Comparison of ENCODE assay signal across 1 cellular context in the genomic region with DNA sequence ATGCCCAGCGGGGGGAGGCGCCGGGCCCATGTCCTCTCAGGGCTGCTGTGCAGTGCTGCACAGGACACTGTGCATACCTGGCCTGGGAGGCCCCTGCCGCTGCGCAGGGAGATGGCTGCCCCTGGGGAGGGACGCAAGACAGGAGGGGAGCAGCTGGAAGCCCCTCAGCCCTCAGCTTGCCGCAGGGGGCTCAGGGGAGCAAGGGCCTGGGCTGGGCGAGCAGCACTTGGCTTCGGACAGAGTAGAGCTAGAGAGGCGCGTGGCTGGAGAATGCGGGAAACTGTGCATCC.
TF ChIP-seq lines count a peak whose summit lies in the region.

No MANE protein-coding gene starts in this region.

TF ChIP-seq in GM12878, 131 proteins besides CTCF, POLR2A, EP300 and RAD21:
- TF ChIP-seq EED (IDR thresholded peaks at IDR 0.05; ENCODE audit: low read depth), result no peak
- TF ChIP-seq, protein P1, sequence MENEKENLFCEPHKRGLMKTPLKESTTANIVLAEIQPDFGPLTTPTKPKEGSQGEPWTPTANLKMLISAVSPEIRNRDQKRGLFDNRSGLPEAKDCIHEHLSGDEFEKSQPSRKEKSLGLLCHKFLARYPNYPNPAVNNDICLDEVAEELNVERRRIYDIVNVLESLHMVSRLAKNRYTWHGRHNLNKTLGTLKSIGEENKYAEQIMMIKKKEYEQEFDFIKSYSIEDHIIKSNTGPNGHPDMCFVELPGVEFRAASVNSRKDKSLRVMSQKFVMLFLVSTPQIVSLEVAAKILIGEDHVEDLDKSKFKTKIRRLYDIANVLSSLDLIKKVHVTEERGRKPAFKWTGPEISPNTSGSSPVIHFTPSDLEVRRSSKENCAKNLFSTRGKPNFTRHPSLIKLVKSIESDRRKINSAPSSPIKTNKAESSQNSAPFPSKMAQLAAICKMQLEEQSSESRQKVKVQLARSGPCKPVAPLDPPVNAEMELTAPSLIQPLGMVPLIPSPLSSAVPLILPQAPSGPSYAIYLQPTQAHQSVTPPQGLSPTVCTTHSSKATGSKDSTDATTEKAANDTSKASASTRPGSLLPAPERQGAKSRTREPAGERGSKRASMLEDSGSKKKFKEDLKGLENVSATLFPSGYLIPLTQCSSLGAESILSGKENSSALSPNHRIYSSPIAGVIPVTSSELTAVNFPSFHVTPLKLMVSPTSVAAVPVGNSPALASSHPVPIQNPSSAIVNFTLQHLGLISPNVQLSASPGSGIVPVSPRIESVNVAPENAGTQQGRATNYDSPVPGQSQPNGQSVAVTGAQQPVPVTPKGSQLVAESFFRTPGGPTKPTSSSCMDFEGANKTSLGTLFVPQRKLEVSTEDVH (IDR thresholded peaks at IDR 0.05; ENCODE audit: low read depth, partially characterized antibody), result no peak
- no peak for TF ChIP-seq KLF5 (IDR thresholded peaks at IDR 0.05; ENCODE audit: partially characterized antibody)
- TF ChIP-seq, protein P2, sequence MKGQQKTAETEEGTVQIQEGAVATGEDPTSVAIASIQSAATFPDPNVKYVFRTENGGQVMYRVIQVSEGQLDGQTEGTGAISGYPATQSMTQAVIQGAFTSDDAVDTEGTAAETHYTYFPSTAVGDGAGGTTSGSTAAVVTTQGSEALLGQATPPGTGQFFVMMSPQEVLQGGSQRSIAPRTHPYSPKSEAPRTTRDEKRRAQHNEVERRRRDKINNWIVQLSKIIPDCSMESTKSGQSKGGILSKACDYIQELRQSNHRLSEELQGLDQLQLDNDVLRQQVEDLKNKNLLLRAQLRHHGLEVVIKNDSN (IDR thresholded peaks at IDR 0.05; ENCODE audit: borderline replicate concordance, extremely low read length, insufficient read depth, low read depth, low read length), result no peak
- no peak for TF ChIP-seq STAT3 (IDR thresholded peaks at IDR 0.05; ENCODE audit: low read depth, low read length)
- TF ChIP-seq BCL11A (IDR thresholded peaks at IDR 0.05; ENCODE audit: low read depth, low read length), result no peak
- no peak for TF ChIP-seq CHD1 (IDR thresholded peaks at IDR 0.05; ENCODE audit: low read depth, low read length)
- TF ChIP-seq, protein P3, sequence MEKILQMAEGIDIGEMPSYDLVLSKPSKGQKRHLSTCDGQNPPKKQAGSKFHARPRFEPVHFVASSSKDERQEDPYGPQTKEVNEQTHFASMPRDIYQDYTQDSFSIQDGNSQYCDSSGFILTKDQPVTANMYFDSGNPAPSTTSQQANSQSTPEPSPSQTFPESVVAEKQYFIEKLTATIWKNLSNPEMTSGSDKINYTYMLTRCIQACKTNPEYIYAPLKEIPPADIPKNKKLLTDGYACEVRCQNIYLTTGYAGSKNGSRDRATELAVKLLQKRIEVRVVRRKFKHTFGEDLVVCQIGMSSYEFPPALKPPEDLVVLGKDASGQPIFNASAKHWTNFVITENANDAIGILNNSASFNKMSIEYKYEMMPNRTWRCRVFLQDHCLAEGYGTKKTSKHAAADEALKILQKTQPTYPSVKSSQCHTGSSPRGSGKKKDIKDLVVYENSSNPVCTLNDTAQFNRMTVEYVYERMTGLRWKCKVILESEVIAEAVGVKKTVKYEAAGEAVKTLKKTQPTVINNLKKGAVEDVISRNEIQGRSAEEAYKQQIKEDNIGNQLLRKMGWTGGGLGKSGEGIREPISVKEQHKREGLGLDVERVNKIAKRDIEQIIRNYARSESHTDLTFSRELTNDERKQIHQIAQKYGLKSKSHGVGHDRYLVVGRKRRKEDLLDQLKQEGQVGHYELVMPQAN (conservative IDR thresholded peaks at IDR 0.05), result no peak
- TF ChIP-seq, protein P4, sequence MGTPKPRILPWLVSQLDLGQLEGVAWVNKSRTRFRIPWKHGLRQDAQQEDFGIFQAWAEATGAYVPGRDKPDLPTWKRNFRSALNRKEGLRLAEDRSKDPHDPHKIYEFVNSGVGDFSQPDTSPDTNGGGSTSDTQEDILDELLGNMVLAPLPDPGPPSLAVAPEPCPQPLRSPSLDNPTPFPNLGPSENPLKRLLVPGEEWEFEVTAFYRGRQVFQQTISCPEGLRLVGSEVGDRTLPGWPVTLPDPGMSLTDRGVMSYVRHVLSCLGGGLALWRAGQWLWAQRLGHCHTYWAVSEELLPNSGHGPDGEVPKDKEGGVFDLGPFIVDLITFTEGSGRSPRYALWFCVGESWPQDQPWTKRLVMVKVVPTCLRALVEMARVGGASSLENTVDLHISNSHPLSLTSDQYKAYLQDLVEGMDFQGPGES (IDR thresholded peaks at IDR 0.05), result no peak
- TF ChIP-seq POU2F2 (IDR thresholded peaks at IDR 0.05; ENCODE audit: borderline replicate concordance, low read depth, low read length), result no peak
- no peak for TF ChIP-seq PML (IDR thresholded peaks at IDR 0.05; ENCODE audit: low read length)
- TF ChIP-seq, protein P5, sequence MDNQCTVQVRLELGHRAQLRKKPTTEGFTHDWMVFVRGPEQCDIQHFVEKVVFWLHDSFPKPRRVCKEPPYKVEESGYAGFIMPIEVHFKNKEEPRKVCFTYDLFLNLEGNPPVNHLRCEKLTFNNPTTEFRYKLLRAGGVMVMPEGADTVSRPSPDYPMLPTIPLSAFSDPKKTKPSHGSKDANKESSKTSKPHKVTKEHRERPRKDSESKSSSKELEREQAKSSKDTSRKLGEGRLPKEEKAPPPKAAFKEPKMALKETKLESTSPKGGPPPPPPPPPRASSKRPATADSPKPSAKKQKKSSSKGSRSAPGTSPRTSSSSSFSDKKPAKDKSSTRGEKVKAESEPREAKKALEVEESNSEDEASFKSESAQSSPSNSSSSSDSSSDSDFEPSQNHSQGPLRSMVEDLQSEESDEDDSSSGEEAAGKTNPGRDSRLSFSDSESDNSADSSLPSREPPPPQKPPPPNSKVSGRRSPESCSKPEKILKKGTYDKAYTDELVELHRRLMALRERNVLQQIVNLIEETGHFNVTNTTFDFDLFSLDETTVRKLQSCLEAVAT (IDR thresholded peaks at IDR 0.05), result no peak
- no peak for TF ChIP-seq ZNF622 (IDR thresholded peaks at IDR 0.05)
- TF ChIP-seq, protein P6, sequence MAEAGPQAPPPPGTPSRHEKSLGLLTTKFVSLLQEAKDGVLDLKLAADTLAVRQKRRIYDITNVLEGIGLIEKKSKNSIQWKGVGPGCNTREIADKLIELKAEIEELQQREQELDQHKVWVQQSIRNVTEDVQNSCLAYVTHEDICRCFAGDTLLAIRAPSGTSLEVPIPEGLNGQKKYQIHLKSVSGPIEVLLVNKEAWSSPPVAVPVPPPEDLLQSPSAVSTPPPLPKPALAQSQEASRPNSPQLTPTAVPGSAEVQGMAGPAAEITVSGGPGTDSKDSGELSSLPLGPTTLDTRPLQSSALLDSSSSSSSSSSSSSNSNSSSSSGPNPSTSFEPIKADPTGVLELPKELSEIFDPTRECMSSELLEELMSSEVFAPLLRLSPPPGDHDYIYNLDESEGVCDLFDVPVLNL (IDR thresholded peaks at IDR 0.05; ENCODE audit: low read depth, low read length), result no peak
- TF ChIP-seq FOXK2 (IDR thresholded peaks at IDR 0.05), result no peak
- TF ChIP-seq SP1 (IDR thresholded peaks at IDR 0.05; ENCODE audit: low read depth, low read length), result no peak
